ENCODE assay signal across 18 cellular contexts in genomic region chr11:119486691-119487259, GRCh38.
DNase-seq lines count a peak whose midpoint lies in the region; TF ChIP-seq lines count a peak whose summit lies in the region.
"Had no signal": no experiment of that assay in that cellular context is flagged by ENCODE, and none has a peak within 500 bp of the region (broad histone marks: within the 10 kb centered on the region; RNA-seq: fewer than 3 reads in every experiment).

No MANE protein-coding gene starts in this region.

- H3K36me3 Mint-ChIP-seq in activated CD4-positive, alpha-beta memory T cell treated with anti-CD3 and anti-CD28 coated beads for 36 hours = no peaks in the 10 kb centered on the region
- H3K36me3 Mint-ChIP-seq in activated CD4-positive, alpha-beta memory T cell treated with anti-CD3 and anti-CD28 coated beads, Interleukin-2, amount 10 ng/mL, durations not matched to agents 7 days and 5 days (ENCODE audit: low read depth) = no peaks in the 10 kb centered on the region
- no peaks in the 10 kb centered on the region for H3K36me3 Mint-ChIP-seq in H9 (ENCODE audit: insufficient read depth in 1 of 3, low read depth in 3 of 3)
- no peaks in the 10 kb centered on the region for H3K36me3 Mint-ChIP-seq in endodermal cell (ENCODE audit: low read depth)
- H3K36me3 Mint-ChIP-seq: CD8-positive, alpha-beta memory T cell had no signal

- no peaks in the 10 kb centered on the region; the same call in 1 of the 2 replicates for H3K4me1 ChIP-seq in H9 (ENCODE audit: insufficient read depth, low read length)
- H3K4me1 ChIP-seq in endodermal cell (ENCODE audit: control insufficient read depth, insufficient read depth, low read length) = no peaks in the 10 kb centered on the region
- H3K4me1 ChIP-seq in SJCRH30 = peaks cover 10% of the 10 kb centered on the region

- no peak overlapping the region for H3K23ac ChIP-seq in H9 (ENCODE audit: insufficient read length, low read depth, low read length)

- H3K9me3 Mint-ChIP-seq in activated CD4-positive, alpha-beta memory T cell treated with anti-CD3 and anti-CD28 coated beads for 36 hours = no peaks in the 10 kb centered on the region
- no peaks in the 10 kb centered on the region for H3K9me3 Mint-ChIP-seq in activated CD4-positive, alpha-beta memory T cell treated with anti-CD3 and anti-CD28 coated beads, Interleukin-2, amount 10 ng/mL, durations not matched to agents 7 days and 5 days
- H3K9me3 Mint-ChIP-seq in H9 (no peaks in the 10 kb centered on the region), endodermal cell (no peaks in the 10 kb centered on the region)
- H3K9me3 Mint-ChIP-seq: CD8-positive, alpha-beta memory T cell had no signal

- H3K23me2 ChIP-seq in H9 (ENCODE audit: insufficient read length, low read depth, low read length, poor library complexity, severe bottlenecking) = no peaks in the 10 kb centered on the region

- H3K4me3 ChIP-seq in endodermal cell (ENCODE audit: low read length) = no peak overlapping the region
- H3K4me3 ChIP-seq in SJCRH30 = no peak overlapping the region
- H3K4me3 ChIP-seq: BLaER1, GM12878, PC-9 had no signal

- H3K79me1 ChIP-seq in H9 (ENCODE audit: insufficient read depth, low read depth, low read length, poor library complexity, severe bottlenecking) = no peaks in the 10 kb centered on the region

- TF ChIP-seq CTCF in H9 (conservative IDR thresholded peaks at IDR 0.05) (no peak), endodermal cell (conservative IDR thresholded peaks at IDR 0.05) (no peak)

- H3K9ac ChIP-seq in H9 (ENCODE audit: extremely low read depth, insufficient read length, low read length) = no peak overlapping the region
- H3K9ac ChIP-seq in endodermal cell (ENCODE audit: extremely low read depth, low read length, poor library complexity, severe bottlenecking) = no peak overlapping the region
- H3K9ac ChIP-seq: BLaER1 had no signal

- no peaks in the 10 kb centered on the region for H3K4me1 Mint-ChIP-seq in activated CD4-positive, alpha-beta memory T cell treated with anti-CD3 and anti-CD28 coated beads for 36 hours (ENCODE audit: low read depth)
- no peaks in the 10 kb centered on the region for H3K4me1 Mint-ChIP-seq in activated CD4-positive, alpha-beta memory T cell treated with anti-CD3 and anti-CD28 coated beads, Interleukin-2, amount 10 ng/mL, durations not matched to agents 7 days and 5 days
- H3K4me1 Mint-ChIP-seq in H9 = peaks cover 15 to 17% of the 10 kb centered on the region in 2 experiments
- no peaks in the 10 kb centered on the region for H3K4me1 Mint-ChIP-seq in endodermal cell
- H3K4me1 Mint-ChIP-seq: CD8-positive, alpha-beta memory T cell had no signal

- H3K4me3 Mint-ChIP-seq in activated CD4-positive, alpha-beta memory T cell treated with anti-CD3 and anti-CD28 coated beads for 36 hours = no peak overlapping the region
- no peak overlapping the region for H3K4me3 Mint-ChIP-seq in activated CD4-positive, alpha-beta memory T cell treated with anti-CD3 and anti-CD28 coated beads, Interleukin-2, amount 10 ng/mL, durations not matched to agents 7 days and 5 days
- no peak overlapping the region for H3K4me3 Mint-ChIP-seq in H9
- no peak overlapping the region for H3K4me3 Mint-ChIP-seq in endodermal cell
- H3K4me3 Mint-ChIP-seq: CD8-positive, alpha-beta memory T cell had no signal

- H2BK5ac ChIP-seq in H9 (ENCODE audit: insufficient read length, low read length) = no peak overlapping the region

- H3K27ac ChIP-seq in H9 (ENCODE audit: insufficient read length, low read depth, low read length) (no peak overlapping the region), endodermal cell (ENCODE audit: low read depth, low read length) (no peak overlapping the region), SJCRH30 (no peak overlapping the region)
- H3K27ac ChIP-seq: BLaER1, PC-9 had no signal

- H2BK15ac ChIP-seq in H9 (ENCODE audit: low read depth, low read length) = no peak overlapping the region

- no peak overlapping the region for H2BK20ac ChIP-seq in H9 (ENCODE audit: low read depth, low read length, poor library complexity, severe bottlenecking)

- no peaks in the 10 kb centered on the region; the same call in 1 of the 2 replicates for H3K27me3 ChIP-seq in H9 (ENCODE audit: insufficient read depth, low read length)
- H3K27me3 ChIP-seq in endodermal cell (ENCODE audit: control insufficient read depth, insufficient read depth, low read length, poor library complexity, severe bottlenecking) = peaks cover 53% of the 10 kb centered on the region
- H3K27me3 ChIP-seq in SJCRH30 = no peaks in the 10 kb centered on the region
- H3K27me3 ChIP-seq: BLaER1 had no signal

- POLR2A ChIA-PET in activated CD4-positive, alpha-beta memory T cell treated with anti-CD3 and anti-CD28 coated beads for 36 hours (lab: Charles Lee) = no interaction called here
- POLR2A ChIA-PET in activated CD4-positive, alpha-beta memory T cell treated with anti-CD3 and anti-CD28 coated beads, Interleukin-2, amount 10 ng/mL, durations not matched to agents 7 days and 5 days (lab: Charles Lee) = no interaction called here

- whole genome bisulfite sequencing in H9 (ENCODE audit: extremely low coverage, insufficient read length, low lambda C conversion rate) = no CpG with 5 or more reads among the region's 3 CpGs
- 78 to 100% methylated on average over 1 to 3 of the region's 3 CpGs for WGBS in endodermal cell (ENCODE audit: insufficient coverage in 1 of 2, insufficient read length in 1 of 2), 2 experiments

- H2BK12ac ChIP-seq in H9 (ENCODE audit: insufficient read length, low read depth, low read length) = no peak overlapping the region

- no peak overlapping the region for H4K8ac ChIP-seq in H9 (replicated peaks; ENCODE audit: insufficient read length, low read depth, low read length)

- no peaks in the 10 kb centered on the region for H3K9me3 ChIP-seq in H9 (ENCODE audit: control insufficient read depth, low read depth, low read length)
- H3K9me3 ChIP-seq in endodermal cell (ENCODE audit: control insufficient read depth, low read length) = no peaks in the 10 kb centered on the region
- no peaks in the 10 kb centered on the region for H3K9me3 ChIP-seq in SJCRH30 (replicated peaks)
- H3K9me3 ChIP-seq: BLaER1 had no signal

- H3K18ac ChIP-seq in H9 (ENCODE audit: insufficient read length, low read depth, low read length) = no peak overlapping the region

- H2AFZ ChIP-seq in H9 (ENCODE audit: low read length) = no peak overlapping the region
- H2AFZ ChIP-seq: PC-9 had no signal

- CTCF ChIA-PET in activated CD4-positive, alpha-beta memory T cell treated with anti-CD3 and anti-CD28 coated beads for 36 hours (lab: Charles Lee) = interaction anchor here (1.3 kb wide), 1 partner anchor 22 kb away, joined by 4 read pairs; no protein-coding TSS in a partner anchor
- CTCF ChIA-PET in activated CD4-positive, alpha-beta memory T cell treated with anti-CD3 and anti-CD28 coated beads, Interleukin-2, amount 10 ng/mL, durations not matched to agents 7 days and 5 days (lab: Charles Lee) = interaction anchor here (0.7 kb wide), 1 partner anchor 22 kb away, joined by 3 read pairs; no protein-coding TSS in a partner anchor

- no peak overlapping the region for H3K4ac ChIP-seq in H9 (ENCODE audit: low read depth, low read length)

- no peaks in the 10 kb centered on the region for H4K20me1 ChIP-seq in H9 (ENCODE audit: control insufficient read depth, insufficient read depth, insufficient read length)

- H3K79me2 ChIP-seq in H9 (ENCODE audit: insufficient read depth, low read length) = no peaks in the 10 kb centered on the region

- H3K27me3 Mint-ChIP-seq in activated CD4-positive, alpha-beta memory T cell treated with anti-CD3 and anti-CD28 coated beads for 36 hours = peaks cover 17% of the 10 kb centered on the region
- H3K27me3 Mint-ChIP-seq in activated CD4-positive, alpha-beta memory T cell treated with anti-CD3 and anti-CD28 coated beads, Interleukin-2, amount 10 ng/mL, durations not matched to agents 7 days and 5 days = peaks cover 15% of the 10 kb centered on the region
- H3K27me3 Mint-ChIP-seq in H9 (ENCODE audit: low read depth) (peaks cover 31% of the 10 kb centered on the region), endodermal cell (ENCODE audit: insufficient read depth) (peaks cover 36% of the 10 kb centered on the region)

- no peaks in the 10 kb centered on the region for H3K36me3 ChIP-seq in endodermal cell (ENCODE audit: control insufficient read depth, insufficient read depth, low read length)
- no peaks in the 10 kb centered on the region for H3K36me3 ChIP-seq in SJCRH30
- H3K36me3 ChIP-seq: BLaER1 had no signal

- intact Hi-C loops in activated CD4-positive, alpha-beta memory T cell treated with anti-CD3 and anti-CD28 coated beads for 36 hours (cut with micrococcal nuclease) = loop anchor here (10.0 kb wide), 1 partner anchor 618 kb away; no protein-coding TSS in a partner anchor
- intact Hi-C loops in posterior vena cava (cut with DNase I) = loop anchor here (10.0 kb wide), 3 partner anchors 258 to 628 kb away; no protein-coding TSS in a partner anchor

- H2AK5ac ChIP-seq in H9 (ENCODE audit: insufficient read length, low read length) = no peak overlapping the region

- no peak overlapping the region for H4K91ac ChIP-seq in H9 (ENCODE audit: insufficient read length, low read depth, low read length)

- no peak overlapping the region for H3T11ph ChIP-seq in H9 (ENCODE audit: low read length)

- H3K56ac ChIP-seq in H9 (ENCODE audit: insufficient read length, low read depth, low read length) = no peak overlapping the region

- H3K14ac ChIP-seq in H9 (ENCODE audit: insufficient read depth, low read length) = no peak overlapping the region

- H3K27ac Mint-ChIP-seq in activated CD4-positive, alpha-beta memory T cell treated with anti-CD3 and anti-CD28 coated beads for 36 hours = no peak overlapping the region
- no peak overlapping the region for H3K27ac Mint-ChIP-seq in activated CD4-positive, alpha-beta memory T cell treated with anti-CD3 and anti-CD28 coated beads, Interleukin-2, amount 10 ng/mL, durations not matched to agents 7 days and 5 days
- H3K27ac Mint-ChIP-seq in H9 (no peak overlapping the region), endodermal cell (no peak overlapping the region)
- H3K27ac Mint-ChIP-seq: CD8-positive, alpha-beta memory T cell had no signal

- no peak overlapping the region for H3K4me2 ChIP-seq in H9 (ENCODE audit: insufficient read depth, insufficient read length, low read length)
- H3K4me2 ChIP-seq: BLaER1, PC-9 had no signal

- no peak overlapping the region for H4K5ac ChIP-seq in H9 (ENCODE audit: insufficient read length, low read depth, low read length)

- DNase-seq in activated CD4-positive, alpha-beta memory T cell treated with anti-CD3 and anti-CD28 coated beads for 36 hours = peak; percentile 4
- no peak for DNase-seq in activated CD4-positive, alpha-beta memory T cell treated with anti-CD3 and anti-CD28 coated beads, Interleukin-2, amount 10 ng/mL, durations not matched to agents 7 days and 5 days
- DNase-seq in H9 = peak; percentile 13
- DNase-seq in endodermal cell = peak; percentile 40
- peak; percentile 44 for DNase-seq in posterior vena cava (ENCODE audit: low spot score)
- no peak for DNase-seq in NCI-H128 (lab: John Stamatoyannopoulos, UW; ENCODE audit: unreplicated experiment)
- no peak for DNase-seq in NCI-H524 treated with DMSO at 0.1 percent for 48 hours (lab: John Stamatoyannopoulos, UW)
- DNase-seq in SJCRH30 = no peak
- DNase-seq: GDM1, GOT3, KBM-7, NCI-H1436, NCI-H2081, NCI-H510A, PC-9 had no signal

- H2BK120ac ChIP-seq in H9 (ENCODE audit: low read depth, low read length, poor library complexity, severe bottlenecking) = no peak overlapping the region

Comparison
In these comparisons a context has a peak if more than half of its experiments do, and no peak if none do; other contexts are left out.
1. DNase-seq: peak in activated CD4-positive, alpha-beta memory T cell treated with anti-CD3 and anti-CD28 coated beads for 36 hours (single experiment), H9 (single experiment), endodermal cell (single experiment) and posterior vena cava (single experiment); none in activated CD4-positive, alpha-beta memory T cell treated with anti-CD3 and anti-CD28 coated beads, Interleukin-2, amount 10 ng/mL, durations not matched to agents 7 days and 5 days (single experiment), NCI-H128 (single experiment), NCI-H524 treated with DMSO at 0.1 percent for 48 hours (single experiment) and SJCRH30 (0 of 2).